In genomic region chr3:131216801-131217200, GRCh38 we compare ENCODE assay signal across 9 cellular contexts.
A peak's percentile ranks its signal among the peaks of the same experiment; 100 is the strongest.
DNase-seq lines count a peak whose midpoint lies in the region; ATAC-seq and TF ChIP-seq lines count a peak whose summit lies in the region.
"Had no signal": no experiment of that assay in that cellular context is flagged by ENCODE, and none has a peak within 500 bp of the region (broad histone marks: within the 10 kb centered on the region; RNA-seq: fewer than 3 reads in every experiment).

No MANE protein-coding gene starts in this region.

- H3K4me3 Mint-ChIP-seq in stimulated activated effector memory CD8-positive, alpha-beta T cell treated with anti-CD3 and anti-CD28 coated beads, Interleukin-12 subunit alpha, Interleukin-12 subunit beta, amount 100 ng/mL, for 72 hours: no peak overlapping the region
- H3K4me3 Mint-ChIP-seq: B cell had no signal

- H3K4me1 ChIP-seq in heart right ventricle: peaks cover 0 to 13% (median 5%) of the 10 kb centered on the region in 9 donors

- WGBS in heart right ventricle, 2 donors: 41% methylated on average over 6 of the region's 6 CpGs

- TF ChIP-seq CTCF in heart right ventricle (IDR thresholded peaks at IDR 0.05): no peak

- DNase-seq in activated CD4-positive, alpha-beta T cell treated with anti-CD3 and anti-CD28 coated beads for 48 hours: peak; percentile 4
- no peak for DNase-seq in activated CD4-positive, alpha-beta T cell treated with anti-CD3 and anti-CD28 coated beads, Interleukin-2, amount 50 U/mL, for 4 hours
- DNase-seq in T1000 (lab: John Stamatoyannopoulos, UW) (peak; percentile 70), heart right ventricle (no peak), mucosa of gallbladder (ENCODE audit: low spot score) (no peak), NOMO-1 treated with DMSO at 0.1 percent for 48 hours (lab: John Stamatoyannopoulos, UW; ENCODE audit: unreplicated experiment) (no peak), NCI-H2029 treated with DMSO at 0.1 percent for 48 hours (lab: John Stamatoyannopoulos, UW) (no peak)
- no peak for DNase-seq in stimulated activated effector memory CD8-positive, alpha-beta T cell treated with anti-CD3 and anti-CD28 coated beads, Interleukin-12 subunit alpha, Interleukin-12 subunit beta, amount 100 ng/mL, for 72 hours (ENCODE audit: low spot score in 2 of 2)

- H3K36me3 ChIP-seq in heart right ventricle: no peaks in the 10 kb centered on the region

- no peaks in the 10 kb centered on the region for H3K9me3 ChIP-seq in heart right ventricle

- H3K4me3 ChIP-seq in heart right ventricle: no peak overlapping the region

- peaks cover under 1% of the 10 kb centered on the region for H3K9me3 Mint-ChIP-seq in stimulated activated effector memory CD8-positive, alpha-beta T cell treated with anti-CD3 and anti-CD28 coated beads, Interleukin-12 subunit alpha, Interleukin-12 subunit beta, amount 100 ng/mL, for 72 hours

- no peaks in the 10 kb centered on the region for H3K27me3 ChIP-seq in heart right ventricle

- intact Hi-C loops in heart right ventricle (cut with DNase I): no loop called here

- H3K27ac Mint-ChIP-seq in stimulated activated effector memory CD8-positive, alpha-beta T cell treated with anti-CD3 and anti-CD28 coated beads, Interleukin-12 subunit alpha, Interleukin-12 subunit beta, amount 100 ng/mL, for 72 hours: no peak overlapping the region
- H3K27ac Mint-ChIP-seq: B cell had no signal

- H3K36me3 Mint-ChIP-seq in stimulated activated effector memory CD8-positive, alpha-beta T cell treated with anti-CD3 and anti-CD28 coated beads, Interleukin-12 subunit alpha, Interleukin-12 subunit beta, amount 100 ng/mL, for 72 hours: no peaks in the 10 kb centered on the region

- H3K4me1 Mint-ChIP-seq in stimulated activated effector memory CD8-positive, alpha-beta T cell treated with anti-CD3 and anti-CD28 coated beads, Interleukin-12 subunit alpha, Interleukin-12 subunit beta, amount 100 ng/mL, for 72 hours: no peaks in the 10 kb centered on the region
- H3K4me1 Mint-ChIP-seq: B cell had no signal

- peak overlapping the region in 3 of 10 donors; percentile 20 to 22 (median 20) for H3K27ac ChIP-seq in heart right ventricle

- peak in 7 of 8 donors; percentile 38 to 97 (median 90) for ATAC-seq in heart right ventricle
- peak; percentile 63 for ATAC-seq in stimulated activated effector memory CD8-positive, alpha-beta T cell treated with anti-CD3 and anti-CD28 coated beads, Interleukin-12 subunit alpha, Interleukin-12 subunit beta, amount 100 ng/mL, for 72 hours

Comparison
In these comparisons a context has a peak if more than half of its experiments do, and no peak if none do; other contexts are left out.
1. DNase-seq: peak in activated CD4-positive, alpha-beta T cell treated with anti-CD3 and anti-CD28 coated beads for 48 hours (single experiment) and T1000 (single experiment); none in activated CD4-positive, alpha-beta T cell treated with anti-CD3 and anti-CD28 coated beads, Interleukin-2, amount 50 U/mL, for 4 hours (0 of 2), heart right ventricle (0 of 2), stimulated activated effector memory CD8-positive, alpha-beta T cell treated with anti-CD3 and anti-CD28 coated beads, Interleukin-12 subunit alpha, Interleukin-12 subunit beta, amount 100 ng/mL, for 72 hours (0 of 2), mucosa of gallbladder (single experiment), NOMO-1 treated with DMSO at 0.1 percent for 48 hours (single experiment) and NCI-H2029 treated with DMSO at 0.1 percent for 48 hours (single experiment).